In genomic region chr3:4721511-4721911, GRCh38 we compare ENCODE assay signal across 9 cellular contexts.
DNase-seq lines count a peak whose midpoint lies in the region; ATAC-seq and TF ChIP-seq lines count a peak whose summit lies in the region.
"Had no signal": no experiment of that assay in that cellular context is flagged by ENCODE, and none has a peak within 500 bp of the region (broad histone marks: within the 10 kb centered on the region; RNA-seq: fewer than 3 reads in every experiment).

No MANE protein-coding gene starts in this region.

- no peak overlapping the region for H3K27ac ChIP-seq in OCI-LY7 (ENCODE audit: low read depth, low read length, poor library complexity, severe bottlenecking)

- DNase-seq in EH (ENCODE audit: low read depth) (peak; percentile 96), WTC11 (ENCODE audit: low spot score) (no peak), fibroblast of villous mesenchyme (ENCODE audit: low read depth) (peak; percentile 87), skeletal muscle cell (ENCODE audit: low read depth) (peak; percentile 79), H7 (no peak), pons (ENCODE audit: low spot score) (no peak), OCI-LY7 (ENCODE audit: low spot score) (no peak)
- DNase-seq in activated effector memory CD4-positive, alpha-beta T cell treated with Interleukin-2 at 50 U/mL for 16 hours, result no peak
- DNase-seq: naive B cell had no signal

- H3K4me3 ChIP-seq in fibroblast of villous mesenchyme (ENCODE audit: low read depth, low read length) (no peak overlapping the region), skeletal muscle cell (ENCODE audit: low read depth, low read length) (no peak overlapping the region), H7 (ENCODE audit: insufficient read depth, low read depth, low read length) (no peak overlapping the region), OCI-LY7 (ENCODE audit: low read depth, low read length, poor library complexity, severe bottlenecking) (no peak overlapping the region)

- no peaks in the 10 kb centered on the region for H3K4me1 ChIP-seq in OCI-LY7 (ENCODE audit: insufficient read depth, low read length, poor library complexity, severe bottlenecking)

- H3K79me2 ChIP-seq in OCI-LY7 (ENCODE audit: insufficient read depth, low read depth, low read length), result no peaks in the 10 kb centered on the region

- H3K4me2 ChIP-seq in OCI-LY7 (ENCODE audit: low read length), result no peak overlapping the region

- intact Hi-C loops in OCI-LY7 (cut with micrococcal nuclease; ENCODE audit: unreplicated experiment), result no loop called here

- TF ChIP-seq CTCF in WTC11 (IDR thresholded peaks at IDR 0.05) (no peak), fibroblast of villous mesenchyme (IDR thresholded peaks at IDR 0.05; ENCODE audit: insufficient read depth, low read depth, low read length) (no peak), OCI-LY7 (conservative IDR thresholded peaks at IDR 0.05; ENCODE audit: low read length) (no peak; the same call in 1 of the 2 replicates)

- no peaks in the 10 kb centered on the region for H3K9me3 Mint-ChIP-seq in WTC11
- H3K9me3 Mint-ChIP-seq: naive B cell had no signal

- no peaks in the 10 kb centered on the region for H3K9me2 ChIP-seq in OCI-LY7 (ENCODE audit: insufficient read depth, low read length)

- POLR2A ChIA-PET in WTC11 (lab: Charles Lee), result interaction anchor here (0.6 to 2.0 kb wide), 4 partner anchors 9 to 255 kb away, joined by 3 to 10 read pairs (median 5); no protein-coding TSS in a partner anchor
- POLR2A ChIA-PET in OCI-LY7 (lab: Charles Lee), result interaction anchor here (0.6 kb wide), 1 partner anchor 375 kb away, joined by 3 read pairs; no protein-coding TSS in a partner anchor

- no peaks in the 10 kb centered on the region for H3K27me3 ChIP-seq in H7 (ENCODE audit: control insufficient read depth, insufficient read depth, low read length)

- H3K36me3 Mint-ChIP-seq in WTC11, result no peaks in the 10 kb centered on the region

- no peak overlapping the region for H2AFZ ChIP-seq in OCI-LY7 (ENCODE audit: low read length)

- no peaks in the 10 kb centered on the region for H3K9me3 ChIP-seq in OCI-LY7 (ENCODE audit: low read length)

- H3K36me3 ChIP-seq in H7 (replicated peaks; ENCODE audit: control insufficient read depth, insufficient read depth, low read length), result no peaks in the 10 kb centered on the region
- peaks cover 33% of the 10 kb centered on the region; the same call in 1 of the 2 replicates for H3K36me3 ChIP-seq in OCI-LY7 (ENCODE audit: insufficient read depth, low read length)

- peak; percentile 35 for ATAC-seq in WTC11

- no TSS peak for BruUV-seq in OCI-LY7 (replicated peaks; lab: Mats Ljungman, UMichigan)

- peak overlapping the region; percentile 39; the same call in 1 of the 2 replicates for H3K27ac Mint-ChIP-seq in WTC11

- H3K27me3 Mint-ChIP-seq in WTC11 (ENCODE audit: low read depth), result no peaks in the 10 kb centered on the region
- H3K27me3 Mint-ChIP-seq: naive B cell had no signal

- CTCF ChIA-PET in WTC11 (lab: Charles Lee), result interaction anchor here (1.2 to 2.9 kb wide), 8 partner anchors 11 to 318 kb away, joined by 3 to 63 read pairs (median 8); no protein-coding TSS in a partner anchor
- CTCF ChIA-PET in OCI-LY7 (lab: Charles Lee; ENCODE audit: unreplicated experiment), result no interaction called here

- H3K4me3 Mint-ChIP-seq in WTC11, result no peak overlapping the region
- H3K4me3 Mint-ChIP-seq: naive B cell had no signal

- no peaks in the 10 kb centered on the region for H4K20me1 ChIP-seq in OCI-LY7 (ENCODE audit: insufficient read depth, low read length)

- H3K4me1 Mint-ChIP-seq in WTC11, result peaks cover 39% of the 10 kb centered on the region

TF ChIP-seq in WTC11, 78 proteins besides CTCF, POLR2A, EP300 and RAD21 (continues in another document):
- TF ChIP-seq JUN (CRISPR knock-in tag; IDR thresholded peaks at IDR 0.05) (no peak), HMGXB4 (CRISPR knock-in tag; IDR thresholded peaks at IDR 0.05) (no peak), ZNF425 (CRISPR knock-in tag; conservative IDR thresholded peaks at IDR 0.05) (no peak), AFF4 (CRISPR knock-in tag; IDR thresholded peaks at IDR 0.05; ENCODE audit: borderline replicate concordance) (no peak), E2F1 (CRISPR knock-in tag; IDR thresholded peaks at IDR 0.05) (no peak)

Comparison
In these comparisons a context has a peak if more than half of its experiments do, and no peak if none do; other contexts are left out.
1. DNase-seq: peak in EH (single experiment), fibroblast of villous mesenchyme (single experiment) and skeletal muscle cell (single experiment); none in WTC11 (single experiment), H7 (single experiment), pons (single experiment), activated effector memory CD4-positive, alpha-beta T cell treated with Interleukin-2 at 50 U/mL for 16 hours (single experiment) and OCI-LY7 (single experiment).